In the genomic region with DNA sequence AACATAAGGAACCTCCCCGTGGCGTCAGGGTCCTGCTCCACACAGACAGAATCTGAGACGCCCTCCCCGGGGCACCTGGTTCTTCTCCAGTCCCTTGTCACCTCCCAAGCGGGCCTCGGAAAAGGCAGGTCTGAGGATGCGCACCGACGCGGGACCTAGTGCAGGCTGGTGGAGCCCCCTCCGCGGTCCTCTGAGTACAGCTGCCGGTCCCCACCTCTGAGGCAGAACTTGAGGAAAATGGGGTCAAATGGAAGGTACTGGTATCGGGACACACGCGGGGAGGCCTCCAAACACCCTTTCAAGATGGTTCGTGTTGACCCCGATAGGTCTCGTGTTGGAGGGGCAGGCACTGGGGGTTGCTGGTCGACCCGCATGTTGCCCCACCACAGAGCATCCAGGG, we compare ENCODE assay signal across 8 cellular contexts.
A peak's percentile ranks its signal among the peaks of the same experiment; 100 is the strongest.
DNase-seq lines count a peak whose midpoint lies in the region; ATAC-seq and TF ChIP-seq lines count a peak whose summit lies in the region.
"Not testable (repeated sequence)": the region's sequence is repeated elsewhere in the genome, so short reads cannot be mapped to it uniquely, and the experiment has no call there.

No MANE protein-coding gene starts in this region.

- not testable (repeated sequence) for TF ChIP-seq EP300 in upper lobe of left lung (IDR thresholded peaks at IDR 0.05)

- BruUV-seq in mammary epithelial cell (replicated peaks; lab: Mats Ljungman, UMichigan): not testable (repeated sequence)

- not testable (repeated sequence) for H3K79me2 ChIP-seq in mammary epithelial cell (ENCODE audit: insufficient read depth, low read length)

- H3K36me3 ChIP-seq in mammary epithelial cell (ENCODE audit: insufficient read depth, low read length); right lobe of liver; upper lobe of left lung: not testable (repeated sequence)

- H3K4me2 ChIP-seq in mammary epithelial cell (ENCODE audit: insufficient read depth, low read depth, low read length): not testable (repeated sequence)

- H4K20me1 ChIP-seq in mammary epithelial cell (ENCODE audit: insufficient read depth, low read length): not testable (repeated sequence)

- H3K9me3 Mint-ChIP-seq in CD14-positive monocyte; activated CD8-positive, alpha-beta memory T cell treated with anti-CD3 and anti-CD28 coated beads, Interleukin-2, amount 10 ng/mL, durations not matched to agents 7 days and 5 days (ENCODE audit: low read depth): not testable (repeated sequence)

- intact Hi-C loops in CD14-positive monocyte (cut with micrococcal nuclease); mammary epithelial cell (cut with micrococcal nuclease); right lobe of liver (cut with DNase I): not testable (repeated sequence)

- DNase-seq in CD14-positive monocyte (ENCODE audit: low spot score): peak; percentile 10
- not testable (repeated sequence) for DNase-seq in HL-60 (ENCODE audit: low read depth in 1 of 2, low spot score in 1 of 2); mammary epithelial cell; fibroblast of villous mesenchyme (ENCODE audit: low read depth); skeletal muscle cell (ENCODE audit: low read depth)
- peak; percentile 29 for DNase-seq in activated CD8-positive, alpha-beta memory T cell treated with anti-CD3 and anti-CD28 coated beads, Interleukin-2, amount 10 ng/mL, durations not matched to agents 7 days and 5 days
- DNase-seq in right lobe of liver: peak in 2 of 3 donors; percentile 10 to 41
- peak; percentile 6 to 25 for DNase-seq in upper lobe of left lung

- H3K4me1 ChIP-seq in mammary epithelial cell (ENCODE audit: insufficient read depth, low read length); right lobe of liver; upper lobe of left lung: not testable (repeated sequence)

- dilution Hi-C loops in mammary epithelial cell (cut with HindIII; ENCODE audit: low sequenced_read_pairs): not testable (repeated sequence)

- H3K27ac Mint-ChIP-seq in CD14-positive monocyte; activated CD8-positive, alpha-beta memory T cell treated with anti-CD3 and anti-CD28 coated beads, Interleukin-2, amount 10 ng/mL, durations not matched to agents 7 days and 5 days: not testable (repeated sequence)

- H3K27me3 ChIP-seq in HL-60 (ENCODE audit: insufficient read depth, poor library complexity, severe bottlenecking); mammary epithelial cell (ENCODE audit: insufficient read depth, low read length); right lobe of liver; upper lobe of left lung: not testable (repeated sequence)

- H3K4me3 Mint-ChIP-seq in CD14-positive monocyte; activated CD8-positive, alpha-beta memory T cell treated with anti-CD3 and anti-CD28 coated beads, Interleukin-2, amount 10 ng/mL, durations not matched to agents 7 days and 5 days: not testable (repeated sequence)

- H3K4me1 Mint-ChIP-seq in CD14-positive monocyte; activated CD8-positive, alpha-beta memory T cell treated with anti-CD3 and anti-CD28 coated beads, Interleukin-2, amount 10 ng/mL, durations not matched to agents 7 days and 5 days: not testable (repeated sequence)

- not testable (repeated sequence) for H3K27ac ChIP-seq in HL-60 (replicated peaks); mammary epithelial cell (ENCODE audit: insufficient read depth, low read depth, low read length); right lobe of liver; upper lobe of left lung

- not testable (repeated sequence) for ATAC-seq in activated CD8-positive, alpha-beta memory T cell treated with anti-CD3 and anti-CD28 coated beads, Interleukin-2, amount 10 ng/mL, durations not matched to agents 7 days and 5 days; right lobe of liver; upper lobe of left lung (ENCODE audit: low FRiP score in 2 of 2)

- 41% methylated on average over 10 of the region's 21 CpGs for WGBS in mammary epithelial cell (ENCODE audit: low coverage, missing lambda C conversion rate)
- 47% methylated on average over 12 of the region's 21 CpGs for WGBS in right lobe of liver (ENCODE audit: insufficient coverage, low coverage, low lambda C conversion rate, missing lambda C conversion rate)
- WGBS in upper lobe of left lung, 2 donors: 49 to 50% methylated on average over 11 to 13 of the region's 21 CpGs

- H2AFZ ChIP-seq in mammary epithelial cell (ENCODE audit: low read depth, low read length): peak overlapping the region; percentile 63

- H3K9me3 ChIP-seq in mammary epithelial cell (replicated peaks; ENCODE audit: insufficient read depth, low read length); right lobe of liver; upper lobe of left lung: not testable (repeated sequence)

- H3K36me3 Mint-ChIP-seq in CD14-positive monocyte; activated CD8-positive, alpha-beta memory T cell treated with anti-CD3 and anti-CD28 coated beads, Interleukin-2, amount 10 ng/mL, durations not matched to agents 7 days and 5 days: not testable (repeated sequence)

- in situ Hi-C loops in mammary epithelial cell (cut with MboI; ENCODE audit: low sequenced_read_pairs in 2 of 2): not testable (repeated sequence)

- CTCF ChIA-PET in activated CD8-positive, alpha-beta memory T cell treated with anti-CD3 and anti-CD28 coated beads, Interleukin-2, amount 10 ng/mL, durations not matched to agents 7 days and 5 days (lab: Charles Lee); mammary epithelial cell (lab: Charles Lee; ENCODE audit: low non-redundant PET): not testable (repeated sequence)

- not testable (repeated sequence) for TF ChIP-seq POLR2A in right lobe of liver (IDR thresholded peaks at IDR 0.05); upper lobe of left lung (IDR thresholded peaks at IDR 0.05)

- not testable (repeated sequence) for H3K9ac ChIP-seq in mammary epithelial cell (ENCODE audit: insufficient read depth, low read length)

- not testable (repeated sequence) for TF ChIP-seq CTCF in CD14-positive monocyte (IDR thresholded peaks at IDR 0.05); HL-60 (IDR thresholded peaks at IDR 0.05; ENCODE audit: insufficient read depth, low read length); mammary epithelial cell (conservative IDR thresholded peaks at IDR 0.05 in 1 of 2, IDR thresholded peaks at IDR 0.05 in 1 of 2; ENCODE audit: extremely low read depth in 1 of 2, insufficient read depth in 1 of 2, low read depth in 1 of 2, low read length in 2 of 2); fibroblast of villous mesenchyme (IDR thresholded peaks at IDR 0.05; ENCODE audit: insufficient read depth, low read depth, low read length); right lobe of liver (IDR thresholded peaks at IDR 0.05); upper lobe of left lung (IDR thresholded peaks at IDR 0.05)

- H3K4me3 ChIP-seq in HL-60 (replicated peaks; ENCODE audit: insufficient read depth, low read length) (peak overlapping the region; percentile 28), mammary epithelial cell (replicated peaks in 1 of 3; ENCODE audit: insufficient read depth in 1 of 3, low read depth in 2 of 3, low read length in 3 of 3) (peak overlapping the region in 1 of 3 experiments; percentile 30), fibroblast of villous mesenchyme (ENCODE audit: low read depth, low read length) (peak overlapping the region; percentile 27), skeletal muscle cell (ENCODE audit: low read depth, low read length) (peak overlapping the region; percentile 22), upper lobe of left lung (peak overlapping the region in 1 of 4 donors; percentile 21)
- H3K4me3 ChIP-seq in right lobe of liver: not testable (repeated sequence)

- H3K27me3 Mint-ChIP-seq in CD14-positive monocyte (ENCODE audit: low read depth in 3 of 3); activated CD8-positive, alpha-beta memory T cell treated with anti-CD3 and anti-CD28 coated beads, Interleukin-2, amount 10 ng/mL, durations not matched to agents 7 days and 5 days: not testable (repeated sequence)
